17 cellular contexts compared by ENCODE assay signal in the genomic region with DNA sequence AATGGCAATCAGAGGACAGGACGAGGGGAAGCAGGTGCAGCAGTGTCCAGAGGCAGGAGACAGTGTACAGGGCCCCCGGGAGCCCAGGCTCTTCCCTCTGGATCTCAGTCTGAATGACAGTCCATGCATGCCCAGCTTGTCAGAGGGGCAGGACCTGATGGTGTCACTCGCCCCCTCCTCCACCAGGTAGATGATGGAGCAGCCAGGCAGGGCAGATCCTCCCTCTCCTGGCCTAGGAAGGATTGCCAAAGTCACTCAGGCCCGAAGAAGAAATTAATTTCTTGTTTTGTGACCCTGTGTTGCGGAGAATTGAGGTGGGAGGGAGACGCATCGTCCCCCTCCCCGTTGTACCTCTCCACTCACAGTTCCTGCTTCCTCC. TPM values are rescaled to one million over a fixed set of nuclear protein-coding genes. Genes with fewer than 3 reads are reported as not detected.
DNase-seq lines count a peak whose midpoint lies in the region; ATAC-seq and TF ChIP-seq lines count a peak whose summit lies in the region.
"Had no signal": no experiment of that assay in that cellular context is flagged by ENCODE, and none has a peak within 500 bp of the region (broad histone marks: within the 10 kb centered on the region; RNA-seq: fewer than 3 reads in every experiment).

No MANE protein-coding gene starts in this region.

- no peaks in the 10 kb centered on the region for H3K36me3 Mint-ChIP-seq in osteocyte (ENCODE audit: unreplicated experiment)
- H3K36me3 Mint-ChIP-seq: CD4-positive, CD25-positive, alpha-beta regulatory T cell had no signal

- no peaks in the 10 kb centered on the region for H3K9me3 Mint-ChIP-seq in osteocyte (ENCODE audit: unreplicated experiment)
- H3K9me3 Mint-ChIP-seq: CD4-positive, CD25-positive, alpha-beta regulatory T cell had no signal

- POLR2A ChIA-PET in GM10248 (lab: Yijun Ruan, JAX), result no interaction called here

- H3K4me1 Mint-ChIP-seq in osteocyte (ENCODE audit: unreplicated experiment), result peaks cover 12% of the 10 kb centered on the region

- no peak overlapping the region for H3K27ac Mint-ChIP-seq in osteocyte (ENCODE audit: unreplicated experiment)
- H3K27ac Mint-ChIP-seq: CD4-positive, CD25-positive, alpha-beta regulatory T cell had no signal

- H3K27me3 Mint-ChIP-seq in osteocyte (ENCODE audit: unreplicated experiment), result peaks cover 16% of the 10 kb centered on the region

- ATAC-seq in left cardiac atrium (no peak), lung (ENCODE audit: insufficient read depth, low FRiP score) (no peak)
- ATAC-seq: HCT116 had no signal

- H3K36me3 ChIP-seq in left ventricle myocardium inferior, result no peaks in the 10 kb centered on the region
- peaks cover 0 to 4% of the 10 kb centered on the region in 2 donors for H3K36me3 ChIP-seq in lung (ENCODE audit: control insufficient read depth in 2 of 2, insufficient read depth in 2 of 2, low read length in 2 of 2)
- H3K36me3 ChIP-seq in vagina, result no peaks in the 10 kb centered on the region
- H3K36me3 ChIP-seq: BLaER1 treated with 17β-estradiol and CSF1 and Interleukin-3, amounts not matched to agents 10 nM and 100 nM had no signal

- intact Hi-C loops in left ventricle myocardium inferior (cut with micrococcal nuclease) (no loop called here), left cardiac atrium (cut with DNase I) (no loop called here), vagina (cut with DNase I) (no loop called here)

- DNase-seq in left ventricle myocardium inferior (no peak), left cardiac atrium (no peak), lung (ENCODE audit: low spot score) (peak; percentile 22), osteocyte (ENCODE audit: extremely low spot score, unreplicated experiment) (peak; percentile 75), vagina (ENCODE audit: extremely low spot score in 2 of 2) (peak; percentile 64 to 77), GM10248 (ENCODE audit: extremely low spot score) (no peak), kidney glomerular epithelial cell (lab: John Stamatoyannopoulos, UW) (no peak)
- no peak for DNase-seq in stimulated activated CD4-positive, alpha-beta T cell treated with anti-CD3 and anti-CD28 coated beads, Interleukin-4, amount 100 ng/mL, for 1 hour
- DNase-seq: AML-193; CD4-positive, CD25-positive, alpha-beta regulatory T cell; DMS53; GF-D8; GM23248 had no signal

- TF ChIP-seq CTCF in left ventricle myocardium inferior (IDR thresholded peaks at IDR 0.05; ENCODE audit: borderline replicate concordance) (no peak), lung (IDR thresholded peaks at IDR 0.05; ENCODE audit: control extremely low read depth, extremely low read depth) (no peak), osteocyte (IDR thresholded peaks at IDR 0.05) (no peak), vagina (IDR thresholded peaks at IDR 0.05) (no peak), GM10248 (IDR thresholded peaks at IDR 0.05; ENCODE audit: control extremely low read depth, extremely low read depth, low read depth, missing control alignments) (no peak)

- peaks cover 93% of the 10 kb centered on the region for H3K4me1 ChIP-seq in left ventricle myocardium inferior
- H3K4me1 ChIP-seq in lung (ENCODE audit: control insufficient read depth in 2 of 2, insufficient read depth in 2 of 2, low read length in 2 of 2), result peaks cover 15 to 17% of the 10 kb centered on the region in 2 donors
- H3K4me1 ChIP-seq in vagina, result peaks cover 79% of the 10 kb centered on the region

- H3K27ac ChIP-seq in left ventricle myocardium inferior (replicated peaks), result peak overlapping the region; percentile 88
- no peak overlapping the region for H3K27ac ChIP-seq in lung (ENCODE audit: low read depth in 1 of 2, low read length in 1 of 2)
- H3K27ac ChIP-seq in vagina, result no peak overlapping the region
- H3K27ac ChIP-seq: 22Rv1; BLaER1 treated with 17β-estradiol and CSF1 and Interleukin-3, amounts not matched to agents 10 nM and 100 nM; GM23248 had no signal

- no peak for TF ChIP-seq POLR2A in vagina (IDR thresholded peaks at IDR 0.05)

- no peak overlapping the region for H3K4me3 Mint-ChIP-seq in osteocyte (ENCODE audit: unreplicated experiment)
- H3K4me3 Mint-ChIP-seq: CD4-positive, CD25-positive, alpha-beta regulatory T cell had no signal

- no peaks in the 10 kb centered on the region for H3K27me3 ChIP-seq in left ventricle myocardium inferior (ENCODE audit: low read depth)
- no peaks in the 10 kb centered on the region for H3K27me3 ChIP-seq in lung (ENCODE audit: control insufficient read depth, insufficient read depth)
- H3K27me3 ChIP-seq in vagina, result no peaks in the 10 kb centered on the region

- H3K4me3 ChIP-seq in left ventricle myocardium inferior (no peak overlapping the region), lung (no peak overlapping the region), vagina (no peak overlapping the region)
- H3K4me3 ChIP-seq: BLaER1 treated with 17β-estradiol and CSF1 and Interleukin-3, amounts not matched to agents 10 nM and 100 nM; GM23248 had no signal

- H3K9me3 ChIP-seq in left ventricle myocardium inferior (replicated peaks) (no peaks in the 10 kb centered on the region), lung (ENCODE audit: control insufficient read depth in 2 of 2, insufficient read depth in 1 of 2, low read length in 1 of 2) (peaks cover 0 to 5% of the 10 kb centered on the region in 2 donors), vagina (no peaks in the 10 kb centered on the region)
- H3K9me3 ChIP-seq: BLaER1 treated with 17β-estradiol and CSF1 and Interleukin-3, amounts not matched to agents 10 nM and 100 nM had no signal

- CTCF ChIA-PET in GM10248 (lab: Yijun Ruan, JAX), result no interaction called here

- WGBS in lung, 2 donors, result 72 to 73% methylated on average over 8 of the region's 8 CpGs

RNA-seq across cellular contexts. Expression of a gene that starts 4.0 kb away (rescaled TPM):
- total RNA-seq in left ventricle myocardium inferior (21.1 TPM), left cardiac atrium (10 to 100 TPM; 17.2 to 21.0 TPM), lung (10 to 100 TPM; 10.9 to 49.4 TPM), osteocyte (0.70 and 0.81 TPM in 2 replicates), vagina (14.0 TPM)
- 1 to 10 TPM; 2.9 to 3.4 TPM for polyA plus RNA-seq in lung
- total RNA-seq: CD4-positive, CD25-positive, alpha-beta regulatory T cell had no signal

RNA-seq across cellular contexts. Expression of a gene that starts 22.5 kb away (rescaled TPM):
- total RNA-seq in left ventricle myocardium inferior (not detected), left cardiac atrium (not detected), lung (under 1 TPM in 1 of 2 donors, not detected in 1; 0.34 TPM), osteocyte (not detected in 2 replicates), vagina (not detected)
- under 1 TPM in 1 of 2 donors, not detected in 1; 0.13 TPM for polyA plus RNA-seq in lung
- total RNA-seq: A673; CD4-positive, CD25-positive, alpha-beta regulatory T cell; GM23248 had no signal
- polyA plus RNA-seq: CD4-positive, CD25-positive, alpha-beta regulatory T cell; GM23248 had no signal

Comparison
In these comparisons a context has a peak if more than half of its experiments do, and no peak if none do; other contexts are left out.
1. DNase-seq: peak in lung (single experiment), osteocyte (single experiment) and vagina (2 of 2); none in left ventricle myocardium inferior (single experiment), left cardiac atrium (single experiment), stimulated activated CD4-positive, alpha-beta T cell treated with anti-CD3 and anti-CD28 coated beads, Interleukin-4, amount 100 ng/mL, for 1 hour (single experiment), GM10248 (single experiment) and kidney glomerular epithelial cell (single experiment).